Comparison of ENCODE assay signal across 10 cellular contexts in the genomic region with DNA sequence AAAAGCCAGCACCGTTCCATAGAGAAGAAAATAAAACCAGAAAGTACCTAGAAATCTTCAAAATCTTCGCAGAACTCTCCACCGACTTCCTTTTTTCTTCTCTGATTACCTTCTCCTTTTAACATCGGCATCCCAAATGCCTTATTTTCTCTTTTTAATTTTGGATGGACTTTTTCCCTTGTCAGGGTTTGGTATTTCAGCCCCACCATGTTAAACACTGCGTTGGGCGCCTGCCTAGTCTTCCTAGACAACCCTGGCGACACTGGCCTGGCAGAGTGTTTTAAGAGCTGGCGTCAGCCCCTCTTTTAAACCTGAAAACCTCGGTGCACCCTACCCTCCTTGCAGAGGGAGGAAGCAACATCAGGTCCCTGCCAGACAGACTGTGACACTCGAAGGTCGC.
DNase-seq lines count a peak whose midpoint lies in the region; ATAC-seq and TF ChIP-seq lines count a peak whose summit lies in the region.
"Had no signal": no experiment of that assay in that cellular context is flagged by ENCODE, and none has a peak within 500 bp of the region (broad histone marks: within the 10 kb centered on the region; RNA-seq: fewer than 3 reads in every experiment).

No MANE protein-coding gene starts in this region.

- H3K36me3 ChIP-seq in lower lobe of right lung = no peaks in the 10 kb centered on the region
- H3K36me3 ChIP-seq in vagina = no peaks in the 10 kb centered on the region

- no peak overlapping the region for H3K4me3 Mint-ChIP-seq in activated CD4-positive, alpha-beta memory T cell treated with anti-CD3 and anti-CD28 coated beads, Interleukin-2, amount 10 ng/mL, durations not matched to agents 7 days and 5 days
- H3K4me3 Mint-ChIP-seq in activated CD4-positive, alpha-beta memory T cell treated with anti-CD3 and anti-CD28 coated beads for 36 hours = no peak overlapping the region

- CTCF ChIA-PET in activated CD4-positive, alpha-beta memory T cell treated with anti-CD3 and anti-CD28 coated beads, Interleukin-2, amount 10 ng/mL, durations not matched to agents 7 days and 5 days (lab: Charles Lee) = interaction anchor here (1.2 kb wide), 1 partner anchor 10 kb away, joined by 3 read pairs; no protein-coding TSS in a partner anchor
- CTCF ChIA-PET in activated CD4-positive, alpha-beta memory T cell treated with anti-CD3 and anti-CD28 coated beads for 36 hours (lab: Charles Lee) = no interaction called here

- ATAC-seq in lower lobe of right lung (no peak), left colon (no peak)

- H3K4me1 ChIP-seq in lower lobe of right lung = peaks cover 18% of the 10 kb centered on the region
- peaks cover 33% of the 10 kb centered on the region for H3K4me1 ChIP-seq in vagina

- H3K36me3 Mint-ChIP-seq in activated CD4-positive, alpha-beta memory T cell treated with anti-CD3 and anti-CD28 coated beads, Interleukin-2, amount 10 ng/mL, durations not matched to agents 7 days and 5 days (ENCODE audit: low read depth) = no peaks in the 10 kb centered on the region
- no peaks in the 10 kb centered on the region for H3K36me3 Mint-ChIP-seq in activated CD4-positive, alpha-beta memory T cell treated with anti-CD3 and anti-CD28 coated beads for 36 hours

- H3K27me3 ChIP-seq in lower lobe of right lung (ENCODE audit: low read depth) (no peaks in the 10 kb centered on the region), vagina (no peaks in the 10 kb centered on the region)

- H3K27ac ChIP-seq in lower lobe of right lung (no peak overlapping the region), vagina (peak overlapping the region; percentile 69)

- no peaks in the 10 kb centered on the region for H3K27me3 Mint-ChIP-seq in activated CD4-positive, alpha-beta memory T cell treated with anti-CD3 and anti-CD28 coated beads, Interleukin-2, amount 10 ng/mL, durations not matched to agents 7 days and 5 days
- H3K27me3 Mint-ChIP-seq in activated CD4-positive, alpha-beta memory T cell treated with anti-CD3 and anti-CD28 coated beads for 36 hours = peaks cover 20% of the 10 kb centered on the region

- TF ChIP-seq CTCF in cardiac fibroblast (IDR thresholded peaks at IDR 0.05; ENCODE audit: low read depth, low read length) (no peak), lower lobe of right lung (IDR thresholded peaks at IDR 0.05) (no peak), vagina (IDR thresholded peaks at IDR 0.05) (no peak)

- H3K9me3 Mint-ChIP-seq in activated CD4-positive, alpha-beta memory T cell treated with anti-CD3 and anti-CD28 coated beads, Interleukin-2, amount 10 ng/mL, durations not matched to agents 7 days and 5 days = no peaks in the 10 kb centered on the region
- no peaks in the 10 kb centered on the region for H3K9me3 Mint-ChIP-seq in activated CD4-positive, alpha-beta memory T cell treated with anti-CD3 and anti-CD28 coated beads for 36 hours

- H3K9me3 ChIP-seq in lower lobe of right lung (no peaks in the 10 kb centered on the region), vagina (no peaks in the 10 kb centered on the region)

- peak overlapping the region; percentile 47 for H3K27ac Mint-ChIP-seq in activated CD4-positive, alpha-beta memory T cell treated with anti-CD3 and anti-CD28 coated beads, Interleukin-2, amount 10 ng/mL, durations not matched to agents 7 days and 5 days
- no peak overlapping the region for H3K27ac Mint-ChIP-seq in activated CD4-positive, alpha-beta memory T cell treated with anti-CD3 and anti-CD28 coated beads for 36 hours

- H3K4me3 ChIP-seq in cardiac fibroblast (replicated peaks in 1 of 2; ENCODE audit: low read depth in 2 of 2, low read length in 2 of 2) (no peak overlapping the region), lower lobe of right lung (no peak overlapping the region), vagina (peak overlapping the region in 1 of 2 donors; percentile 2)

- H3K4me1 Mint-ChIP-seq in activated CD4-positive, alpha-beta memory T cell treated with anti-CD3 and anti-CD28 coated beads, Interleukin-2, amount 10 ng/mL, durations not matched to agents 7 days and 5 days = peaks cover 81% of the 10 kb centered on the region
- H3K4me1 Mint-ChIP-seq in activated CD4-positive, alpha-beta memory T cell treated with anti-CD3 and anti-CD28 coated beads for 36 hours (ENCODE audit: low read depth) = peaks cover 39% of the 10 kb centered on the region

- TF ChIP-seq POLR2A in vagina (IDR thresholded peaks at IDR 0.05) = no peak

- DNase-seq in activated CD4-positive, alpha-beta memory T cell treated with anti-CD3 and anti-CD28 coated beads, Interleukin-2, amount 10 ng/mL, durations not matched to agents 7 days and 5 days = no peak
- DNase-seq in activated CD4-positive, alpha-beta memory T cell treated with anti-CD3 and anti-CD28 coated beads for 36 hours = no peak
- DNase-seq in cardiac fibroblast (ENCODE audit: low read depth in 2 of 2) (peak; percentile 31 to 45), lower lobe of right lung (peak; percentile 48), vagina (ENCODE audit: extremely low spot score in 2 of 2) (no peak), NCI-H128 (lab: John Stamatoyannopoulos, UW; ENCODE audit: unreplicated experiment) (no peak), left colon (no peak), CD1c-positive myeloid dendritic cell (ENCODE audit: extremely low spot score) (no peak)
- DNase-seq: HCEC 1CT, NCI-H1436 had no signal

- intact Hi-C loops in activated CD4-positive, alpha-beta memory T cell treated with anti-CD3 and anti-CD28 coated beads for 36 hours (cut with micrococcal nuclease) = loop anchor here (5.0 kb wide), 1 partner anchor 74 kb away; no protein-coding TSS in a partner anchor
- intact Hi-C loops in lower lobe of right lung (cut with DNase I) (no loop called here), vagina (cut with DNase I) (no loop called here), left colon (cut with DNase I, micrococcal nuclease) (no loop called here)

- POLR2A ChIA-PET in activated CD4-positive, alpha-beta memory T cell treated with anti-CD3 and anti-CD28 coated beads, Interleukin-2, amount 10 ng/mL, durations not matched to agents 7 days and 5 days (lab: Charles Lee) = interaction anchor here (0.8 kb wide), 1 partner anchor 170 kb away, joined by 3 read pairs; no protein-coding TSS in a partner anchor
- POLR2A ChIA-PET in activated CD4-positive, alpha-beta memory T cell treated with anti-CD3 and anti-CD28 coated beads for 36 hours (lab: Charles Lee) = no interaction called here

Comparison
In these comparisons a context has a peak if more than half of its experiments do, and no peak if none do; other contexts are left out.
1. DNase-seq: peak in cardiac fibroblast (2 of 2) and lower lobe of right lung (single experiment); none in activated CD4-positive, alpha-beta memory T cell treated with anti-CD3 and anti-CD28 coated beads, Interleukin-2, amount 10 ng/mL, durations not matched to agents 7 days and 5 days (single experiment), activated CD4-positive, alpha-beta memory T cell treated with anti-CD3 and anti-CD28 coated beads for 36 hours (single experiment), vagina (0 of 2), NCI-H128 (single experiment), left colon (0 of 2) and CD1c-positive myeloid dendritic cell (single experiment).